ENCODE assay signal across 8 cellular contexts in genomic region chr14:36662543-36663403, GRCh38. TPM values are rescaled to one million over a fixed set of nuclear protein-coding genes. Genes with fewer than 3 reads are reported as not detected.
DNase-seq lines count a peak whose midpoint lies in the region; ATAC-seq, FAIRE-seq and TF ChIP-seq lines count a peak whose summit lies in the region.

No MANE protein-coding gene starts in this region.

- TF ChIP-seq RAD21 in A549 (conservative IDR thresholded peaks at IDR 0.05 in 1 of 2, IDR thresholded peaks at IDR 0.05 in 1 of 2), result no peak

- H4K8ac ChIP-seq in mesendoderm (ENCODE audit: low read depth, low read length), result no peak overlapping the region

- TF ChIP-seq CTCF in A549 (IDR thresholded peaks at IDR 0.05) (no peak), astrocyte (IDR thresholded peaks at IDR 0.05; ENCODE audit: insufficient read depth, low read depth, low read length) (no peak)

- FAIRE-seq in A549 (lab: Jason Lieb, UNC) (no peak), astrocyte (lab: Jason Lieb, UNC) (no peak)

- H3K18ac ChIP-seq in mesendoderm (ENCODE audit: low read length), result no peak overlapping the region

- H3K27ac Mint-ChIP-seq in astrocyte (ENCODE audit: unreplicated experiment), result peak overlapping the region; percentile 92

- H3K79me2 ChIP-seq in astrocyte (ENCODE audit: insufficient read depth, low read length) (no peaks in the 10 kb centered on the region), mesendoderm (ENCODE audit: control insufficient read depth, insufficient read depth, low read length) (no peaks in the 10 kb centered on the region)

- CTCF ChIA-PET in A549 (lab: Yijun Ruan, JAX), result interaction anchor here (0.9 to 9.0 kb wide), 5 partner anchors 16 to 487 kb away, joined by 3 to 118 read pairs (median 6); no protein-coding TSS in a partner anchor

- no peak overlapping the region for H2AK5ac ChIP-seq in mesendoderm (ENCODE audit: low read length)

- ATAC-seq in A549, result peak; percentile 73 to 77

- 52% methylated on average over 53 of the region's 71 CpGs for WGBS in A549 (ENCODE audit: missing lambda C conversion rate)
- WGBS in mesendoderm (ENCODE audit: extremely low coverage, insufficient coverage, low lambda C conversion rate), result no CpG with 5 or more reads among the region's 71 CpGs

- H3K36me3 ChIP-seq in HAP-1 (replicated peaks) (no peaks in the 10 kb centered on the region; the same call in 1 of the 2 replicates), astrocyte (ENCODE audit: insufficient read depth, low read length) (no peaks in the 10 kb centered on the region), mesendoderm (ENCODE audit: control insufficient read depth, insufficient read depth, low read length) (no peaks in the 10 kb centered on the region)

- TF ChIP-seq EP300 in A549 (IDR thresholded peaks at IDR 0.05), result no peak

- H3K9me3 ChIP-seq in A549, result no peaks in the 10 kb centered on the region
- no peaks in the 10 kb centered on the region for H3K9me3 ChIP-seq in HAP-1
- peaks cover 6% of the 10 kb centered on the region for H3K9me3 ChIP-seq in astrocyte (ENCODE audit: insufficient read depth, low read depth, low read length)

- DNase-seq in A549 (ENCODE audit: low read depth in 1 of 2, low spot score in 1 of 2) (peak; percentile 31 to 53), HAP-1 (ENCODE audit: low spot score in 2 of 2) (no peak), astrocyte (ENCODE audit: low read depth) (no peak), mesendoderm (peak; percentile 68), NCI-H146 treated with DMSO at 0.1 percent for 48 hours (lab: John Stamatoyannopoulos, UW; ENCODE audit: unreplicated experiment) (no peak), mesenteric fat pad (ENCODE audit: low spot score) (no peak), SW 1271 (lab: John Stamatoyannopoulos, UW) (no peak), G401 (ENCODE audit: low spot score) (no peak)

- H3K36me3 Mint-ChIP-seq in astrocyte (ENCODE audit: low read depth, unreplicated experiment), result peaks cover 1% of the 10 kb centered on the region

- H3K27ac ChIP-seq in A549 (peak overlapping the region; percentile 71 to 84), astrocyte (ENCODE audit: low read depth, low read length) (no peak overlapping the region), mesendoderm (ENCODE audit: low read depth, low read length) (no peak overlapping the region)

- peak overlapping the region; percentile 95 for H3K4me2 ChIP-seq in A549
- peak overlapping the region; percentile 85 for H3K4me2 ChIP-seq in astrocyte (ENCODE audit: low read length)
- H3K4me2 ChIP-seq in mesendoderm (ENCODE audit: low read length), result peak overlapping the region; percentile 89

- no peaks in the 10 kb centered on the region for H3K27me3 ChIP-seq in HAP-1 (ENCODE audit: low read depth)
- H3K27me3 ChIP-seq in astrocyte (ENCODE audit: insufficient read depth, low read length), result peaks cover 96% of the 10 kb centered on the region
- H3K27me3 ChIP-seq in mesendoderm (ENCODE audit: insufficient read depth, low read length, poor library complexity), result peaks cover 67% of the 10 kb centered on the region

- peak overlapping the region; percentile 64 for H2AFZ ChIP-seq in astrocyte (ENCODE audit: low read depth, low read length)

- H4K5ac ChIP-seq in mesendoderm (ENCODE audit: low read length), result no peak overlapping the region

- peaks cover 13% of the 10 kb centered on the region for H3K4me1 Mint-ChIP-seq in astrocyte (ENCODE audit: low read depth, unreplicated experiment)

- in situ Hi-C loops in HAP-1 (cut with MboI; ENCODE audit: low sequenced_read_pairs) (no loop called here), G401 (cut with HindIII; ENCODE audit: low sequenced_read_pairs) (no loop called here)

- peaks cover 6% of the 10 kb centered on the region; the same call in 1 of the 3 replicates for H3K4me1 ChIP-seq in A549
- peaks cover 15% of the 10 kb centered on the region for H3K4me1 ChIP-seq in HAP-1
- H3K4me1 ChIP-seq in astrocyte (ENCODE audit: insufficient read depth, low read length), result peaks cover 13% of the 10 kb centered on the region
- H3K4me1 ChIP-seq in mesendoderm (ENCODE audit: control insufficient read depth, low read depth, low read length), result peaks cover 2% of the 10 kb centered on the region

- POLR2A ChIA-PET in A549 (lab: Yijun Ruan, JAX), result interaction anchor here (0.9 kb wide), 1 partner anchor 509 kb away, joined by 3 read pairs; the partner anchor contains the start of gene SLC25A21

- H3K23ac ChIP-seq in mesendoderm (ENCODE audit: low read length), result peak overlapping the region; percentile 37

- H3K4me3 ChIP-seq in A549, result peak overlapping the region; percentile 66
- H3K4me3 ChIP-seq in HAP-1, result peak overlapping the region; percentile 68
- H3K4me3 ChIP-seq in astrocyte (ENCODE audit: insufficient read depth, low read depth, low read length), result peak overlapping the region; percentile 42
- H3K4me3 ChIP-seq in mesendoderm (ENCODE audit: low read length), result peak overlapping the region; percentile 22

- H3K9me3 Mint-ChIP-seq in astrocyte (ENCODE audit: unreplicated experiment), result peaks cover 16% of the 10 kb centered on the region

- peaks cover 86% of the 10 kb centered on the region for H3K27me3 Mint-ChIP-seq in astrocyte (ENCODE audit: low read depth, unreplicated experiment)

- no peak overlapping the region for H2BK15ac ChIP-seq in mesendoderm (replicated peaks; ENCODE audit: low read depth)

- H3K4me3 Mint-ChIP-seq in astrocyte (ENCODE audit: unreplicated experiment), result peak overlapping the region; percentile 88

- peak overlapping the region; percentile 76 for H3K56ac ChIP-seq in mesendoderm (ENCODE audit: low read length)

- no peak overlapping the region for H3K9ac ChIP-seq in astrocyte (ENCODE audit: low read length)
- H3K9ac ChIP-seq in mesendoderm (ENCODE audit: low read length), result peak overlapping the region; percentile 53

- H4K20me1 ChIP-seq in astrocyte (ENCODE audit: insufficient read depth, low read length), result no peaks in the 10 kb centered on the region

- H3K79me1 ChIP-seq in mesendoderm (ENCODE audit: low read length), result no peaks in the 10 kb centered on the region

- H2BK120ac ChIP-seq in mesendoderm (ENCODE audit: low read depth, low read length), result no peak overlapping the region

- no peak overlapping the region for H2BK5ac ChIP-seq in mesendoderm (ENCODE audit: low read length)

- H3K4ac ChIP-seq in mesendoderm (ENCODE audit: low read depth, low read length), result no peak overlapping the region

- no peak for TF ChIP-seq POLR2A in A549 (IDR thresholded peaks at IDR 0.05; ENCODE audit: low read length)

TF ChIP-seq in A549, 52 proteins besides CTCF, POLR2A, EP300 and RAD21 (continues in another document):
- TF ChIP-seq FOSB (CRISPR knock-in tag; IDR thresholded peaks at IDR 0.05), result no peak
- no peak for TF ChIP-seq TP53 (CRISPR knock-in tag; IDR thresholded peaks at IDR 0.05)
- no peak for TF ChIP-seq CBX2 (IDR thresholded peaks at IDR 0.05; ENCODE audit: borderline replicate concordance, low read depth)
- TF ChIP-seq RNF2 (IDR thresholded peaks at IDR 0.05; ENCODE audit: borderline replicate concordance, low read depth), result no peak
- TF ChIP-seq, protein P1, sequence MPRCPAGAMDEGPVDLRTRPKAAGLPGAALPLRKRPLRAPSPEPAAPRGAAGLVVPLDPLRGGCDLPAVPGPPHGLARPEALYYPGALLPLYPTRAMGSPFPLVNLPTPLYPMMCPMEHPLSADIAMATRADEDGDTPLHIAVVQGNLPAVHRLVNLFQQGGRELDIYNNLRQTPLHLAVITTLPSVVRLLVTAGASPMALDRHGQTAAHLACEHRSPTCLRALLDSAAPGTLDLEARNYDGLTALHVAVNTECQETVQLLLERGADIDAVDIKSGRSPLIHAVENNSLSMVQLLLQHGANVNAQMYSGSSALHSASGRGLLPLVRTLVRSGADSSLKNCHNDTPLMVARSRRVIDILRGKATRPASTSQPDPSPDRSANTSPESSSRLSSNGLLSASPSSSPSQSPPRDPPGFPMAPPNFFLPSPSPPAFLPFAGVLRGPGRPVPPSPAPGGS (IDR thresholded peaks at IDR 0.05), result no peak
- TF ChIP-seq MAFK (IDR thresholded peaks at IDR 0.05; ENCODE audit: partially characterized antibody), result peak; percentile 2
- TF ChIP-seq, protein P2, sequence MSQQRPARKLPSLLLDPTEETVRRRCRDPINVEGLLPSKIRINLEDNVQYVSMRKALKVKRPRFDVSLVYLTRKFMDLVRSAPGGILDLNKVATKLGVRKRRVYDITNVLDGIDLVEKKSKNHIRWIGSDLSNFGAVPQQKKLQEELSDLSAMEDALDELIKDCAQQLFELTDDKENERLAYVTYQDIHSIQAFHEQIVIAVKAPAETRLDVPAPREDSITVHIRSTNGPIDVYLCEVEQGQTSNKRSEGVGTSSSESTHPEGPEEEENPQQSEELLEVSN (IDR thresholded peaks at IDR 0.05; ENCODE audit: borderline replicate concordance, low read depth), result peak; percentile 37; the same call in 1 of the 2 replicates
- no peak for TF ChIP-seq POLR2AphosphoS2 (conservative IDR thresholded peaks at IDR 0.05; ENCODE audit: low read length)
- no peak for TF ChIP-seq CHD2 (IDR thresholded peaks at IDR 0.05; ENCODE audit: low read length, partially characterized antibody)
- no peak for TF ChIP-seq RFX5 (IDR thresholded peaks at IDR 0.05)

RNA-seq across cellular contexts. Expression of gene PAX9, which starts 1.1 kb away (rescaled TPM):
- 1.4 and 1.8 TPM in 2 replicates for polyA plus RNA-seq in A549 (2011; rRNA removed)
- 1.7 and 2.5 TPM in 2 replicates for polyA plus RNA-seq in A549 (2012; cell fraction: cytosol; rRNA removed)
- 1.4 and 4.1 TPM in 2 replicates for polyA plus RNA-seq in A549 (2012; cell fraction: nucleus; rRNA removed)
- 0.63 to 0.75 TPM (median 0.66 TPM) in 3 replicates for polyA plus RNA-seq in A549 (2017; fragmentation: RNase III; extraction: RNeasy Plus Mini Kit Qiagen cat#74134 plus additional on column Dnase treatment)
- 1.7 and 1.8 TPM in 2 replicates for polyA minus RNA-seq in A549 (2011; rRNA and poly(A)+ RNA removed)
- total RNA-seq in astrocyte, result 1.2 and 1.9 TPM in 2 replicates
- polyA plus RNA-seq in mesendoderm (2013, experiment 1 of 2), result 0.21 TPM
- 0.15 TPM for polyA plus RNA-seq in mesendoderm (2013, experiment 2 of 2)
- total RNA-seq in mesenteric fat pad, result not detected
- total RNA-seq in G401 (2014; rRNA removed; shearing (Covaris generic)), result not detected in 2 replicates

Comparison
In these comparisons a context has a peak if more than half of its experiments do, and no peak if none do; other contexts are left out.
1. DNase-seq: peak in A549 (2 of 2) and mesendoderm (single experiment); none in HAP-1 (0 of 2), astrocyte (single experiment), NCI-H146 treated with DMSO at 0.1 percent for 48 hours (single experiment), mesenteric fat pad (single experiment), SW 1271 (0 of 2) and G401 (single experiment).
2. H3K27ac ChIP-seq: peak in A549 (2 of 2); none in astrocyte (single experiment) and mesendoderm (single experiment).
3. Peak in every context shown above with its lines, with median percentiles within 50 percentile points of each other: H3K4me2 ChIP-seq and H3K4me3 ChIP-seq.